In genomic region chr17:81961087-81961514, GRCh38 we compare ENCODE assay signal across 8 cellular contexts. TPM values are rescaled to one million over a fixed set of nuclear protein-coding genes. Genes with fewer than 3 reads are reported as not detected.
DNase-seq lines count a peak whose midpoint lies in the region; ATAC-seq, FAIRE-seq and TF ChIP-seq lines count a peak whose summit lies in the region.

NOTUM (minus strand) TSS chr17:81961187; CDS start chr17:81960909, 278 bp downstream.

- TF ChIP-seq RAD21 in IMR-90 (IDR thresholded peaks at IDR 0.05; ENCODE audit: low read length) = no peak

- 1% methylated on average over 50 of the region's 66 CpGs; no CpG with 5 or more reads in 1 of the 2 experiments for WGBS in IMR-90 (ENCODE audit: extremely low coverage in 2 of 2, insufficient read length in 1 of 2), 2 experiments

- H3K4me3 Mint-ChIP-seq in neural crest cell = no peak within 1 kb of the TSS

- H3K4me1 ChIP-seq in IMR-90 (ENCODE audit: control insufficient read depth, insufficient read depth, low read length) = no peaks in the 10 kb centered on the region

- POLR2A ChIA-PET in IMR-90 (lab: Charles Lee; ENCODE audit: unreplicated experiment) = no interaction called here

- no peak for TF ChIP-seq POLR2A in IMR-90 (IDR thresholded peaks at IDR 0.05; ENCODE audit: low read depth, low read length)

- no peak within 1 kb of the TSS for H4K8ac ChIP-seq in IMR-90 (ENCODE audit: low read depth in 2 of 2, low read length in 2 of 2)

- no TSS peak for BruUV-seq in IMR-90 (replicated peaks; lab: Mats Ljungman, UMichigan)

- ATAC-seq in IMR-90 (ENCODE audit: low read depth) = peak; percentile 69
- ATAC-seq in GM18867 (IDR thresholded peaks at IDR 0.05; ENCODE audit: unreplicated experiment) = no peak

- H3K36me3 ChIP-seq in IMR-90 (ENCODE audit: control insufficient read depth, insufficient read depth, low read length) (no peaks in the 10 kb centered on the region), brain microvascular endothelial cell (replicated peaks) (no peaks in the 10 kb centered on the region)

- no peak within 1 kb of the TSS for H3K56ac ChIP-seq in IMR-90 (ENCODE audit: extremely low read depth, insufficient read depth, low read length)

- H3K4me3 ChIP-seq in IMR-90 (ENCODE audit: insufficient read depth, low read depth, low read length) (peak within 1 kb of the TSS; percentile 21), brain microvascular endothelial cell (ENCODE audit: low read depth, low read length) (no peak within 1 kb of the TSS)

- in situ Hi-C loops in IMR-90 (cut with MboI; ENCODE audit: low sequenced_read_pairs) (no loop called here), brain microvascular endothelial cell (cut with HindIII; ENCODE audit: low pct_ligation_motif_present, low sequenced_read_pairs) (no loop called here)

- intact Hi-C loops in IMR-90 (cut with micrococcal nuclease) = loop anchor here (10.0 kb wide), 1 partner anchor 194 kb away; no protein-coding TSS in a partner anchor

- no peak within 1 kb of the TSS for H4K91ac ChIP-seq in IMR-90 (ENCODE audit: insufficient read depth, low read depth, low read length)

- DNase-seq in COLO668 (lab: John Stamatoyannopoulos, UW; ENCODE audit: unreplicated experiment) = peak; percentile 31
- peak; percentile 12 for DNase-seq in IMR-90
- DNase-seq in brain microvascular endothelial cell = no peak
- DNase-seq in neural crest cell (ENCODE audit: low read depth, low spot score) = no peak
- no peak for DNase-seq in inferior parietal cortex (ENCODE audit: extremely low spot score)
- DNase-seq in D721Med (ENCODE audit: insufficient read length, low spot score) = no peak
- DNase-seq in activated CD4-positive, CD25-positive, alpha-beta regulatory T cell treated with anti-CD3 and anti-CD28 coated beads, Interleukin-2, amount 50 U/mL, for 72 hours = no peak

- no peak within 1 kb of the TSS for H2AK5ac ChIP-seq in IMR-90 (ENCODE audit: low read depth, low read length)

- no peak within 1 kb of the TSS for H3K9ac ChIP-seq in IMR-90 (ENCODE audit: low read depth, low read length)

- H4K5ac ChIP-seq in IMR-90 (ENCODE audit: low read depth, low read length) = no peak within 1 kb of the TSS

- H2BK5ac ChIP-seq in IMR-90 (ENCODE audit: low read depth, low read length, poor library complexity, severe bottlenecking) = no peak within 1 kb of the TSS

- H3K27me3 Mint-ChIP-seq in neural crest cell (ENCODE audit: low read depth) = peaks cover 58% of the 10 kb centered on the region

- H2AK9ac ChIP-seq in IMR-90 (replicated peaks; ENCODE audit: low read depth, low read length, poor library complexity) = peak within 1 kb of the TSS; percentile 61

- FAIRE-seq in D721Med (lab: Jason Lieb, UNC) = no peak

- TF ChIP-seq CTCF in IMR-90 (conservative IDR thresholded peaks at IDR 0.05; ENCODE audit: low read depth, low read length) = peak; percentile 45
- TF ChIP-seq CTCF in brain microvascular endothelial cell (IDR thresholded peaks at IDR 0.05; ENCODE audit: low read depth, low read length, missing control alignments) = peak; percentile 44
- peak; percentile 48 for TF ChIP-seq CTCF in neural crest cell (conservative IDR thresholded peaks at IDR 0.05)
- no peak for TF ChIP-seq CTCF in D721Med (IDR thresholded peaks at IDR 0.05; ENCODE audit: insufficient read depth, missing control alignments)

- H3K27me3 ChIP-seq in IMR-90 (ENCODE audit: control insufficient read depth, insufficient read depth, low read length) = peaks cover 50% of the 10 kb centered on the region
- H3K27me3 ChIP-seq in brain microvascular endothelial cell (replicated peaks) = peaks cover 67% of the 10 kb centered on the region

- no peak within 1 kb of the TSS for H3K14ac ChIP-seq in IMR-90 (replicated peaks; ENCODE audit: low read depth, low read length)

- no peak within 1 kb of the TSS for H3K18ac ChIP-seq in IMR-90 (ENCODE audit: low read depth, low read length)

- H3K27ac ChIP-seq in IMR-90 (ENCODE audit: insufficient read depth, low read length) (no peak within 1 kb of the TSS), brain microvascular endothelial cell (no peak within 1 kb of the TSS)

- peaks cover 19% of the 10 kb centered on the region for H3K4me1 Mint-ChIP-seq in neural crest cell

- H4K20me1 ChIP-seq in IMR-90 (ENCODE audit: insufficient read depth, low read length) = no peaks in the 10 kb centered on the region

- no peak within 1 kb of the TSS for H2BK15ac ChIP-seq in IMR-90 (ENCODE audit: low read depth, low read length)

- H3K4me2 ChIP-seq in IMR-90 (ENCODE audit: low read depth, low read length) = peak within 1 kb of the TSS; percentile 15; the same call in 1 of the 2 replicates

- no peak within 1 kb of the TSS for H3K27ac Mint-ChIP-seq in neural crest cell (ENCODE audit: unreplicated experiment)

- H3K9me3 Mint-ChIP-seq in neural crest cell = no peaks in the 10 kb centered on the region

- H3K36me3 Mint-ChIP-seq in neural crest cell (ENCODE audit: low read depth) = no peaks in the 10 kb centered on the region

- H3K4ac ChIP-seq in IMR-90 (ENCODE audit: low read depth, low read length) = no peak within 1 kb of the TSS

- peak within 1 kb of the TSS; percentile 92 for H2AFZ ChIP-seq in IMR-90 (replicated peaks; ENCODE audit: low read length, poor library complexity)

- no peak within 1 kb of the TSS for H3K23ac ChIP-seq in IMR-90 (ENCODE audit: low read depth, low read length)

- CTCF ChIA-PET in IMR-90 (lab: Yijun Ruan, JAX) = interaction anchor here (0.7 kb wide), 1 partner anchor 60 kb away, joined by 3 read pairs; no protein-coding TSS in a partner anchor

- no peak within 1 kb of the TSS for H2BK20ac ChIP-seq in IMR-90 (ENCODE audit: low read depth, low read length)

- no peaks in the 10 kb centered on the region for H3K9me3 ChIP-seq in IMR-90 (ENCODE audit: control insufficient read depth, insufficient read depth, low read length)

- no peaks in the 10 kb centered on the region for H3K9me1 ChIP-seq in IMR-90 (ENCODE audit: insufficient read depth, low read length)

- no peak within 1 kb of the TSS for H2BK120ac ChIP-seq in IMR-90 (ENCODE audit: low read depth, low read length)

- dilution Hi-C loops in IMR-90 (cut with HindIII; ENCODE audit: low sequenced_read_pairs, unreplicated experiment) = no loop called here

- no peaks in the 10 kb centered on the region for H3K79me1 ChIP-seq in IMR-90 (ENCODE audit: low read depth in 1 of 2, low read length in 2 of 2)

TF ChIP-seq in IMR-90, 13 proteins besides CTCF, POLR2A, EP300 and RAD21:
- TF ChIP-seq MAZ (IDR thresholded peaks at IDR 0.05; ENCODE audit: borderline replicate concordance, low read depth, low read length) (peak; percentile 50; the same call in 1 of the 2 replicates), USF2 (IDR thresholded peaks at IDR 0.05; ENCODE audit: low read depth, low read length) (no peak), NFE2L2 (IDR thresholded peaks at IDR 0.05; ENCODE audit: low read depth, low read length) (no peak), CHD1 (IDR thresholded peaks at IDR 0.05; ENCODE audit: low read depth, low read length) (no peak)

RNA-seq across cellular contexts. Expression of gene NOTUM, which starts in this region (rescaled TPM):
- total RNA-seq in IMR-90 (2012; rRNA removed) (not detected in 2 replicates), neural crest cell (5.9 and 6.3 TPM in 2 replicates)
- 0.05 and 0.06 TPM in 2 replicates for polyA plus RNA-seq in IMR-90 (2012; rRNA removed)
- 0.03 and 0.07 TPM in 2 replicates for polyA plus RNA-seq in IMR-90 (2012; cell fraction: cytosol; rRNA removed)
- polyA plus RNA-seq in IMR-90 (2012; cell fraction: nucleus; rRNA removed; ENCODE audit: low replicate concordance) = 0.07 and 0.22 TPM in 2 replicates

Comparison
In these comparisons a context has a peak if more than half of its experiments do, and no peak if none do; other contexts are left out.
1. Peak in DNase-seq, ATAC-seq, H3K4me3 ChIP-seq and H3K4me2 ChIP-seq in IMR-90; RNA of the gene not detected or under 1 TPM.